In genomic region chr20:47392721-47393073, GRCh38 we compare ENCODE assay signal across 12 cellular contexts. TPM values are rescaled to one million over a fixed set of nuclear protein-coding genes. Genes with fewer than 3 reads are reported as not detected.
DNase-seq lines count a peak whose midpoint lies in the region; ATAC-seq and TF ChIP-seq lines count a peak whose summit lies in the region.
"Had no signal": no experiment of that assay in that cellular context is flagged by ENCODE, and none has a peak within 500 bp of the region (broad histone marks: within the 10 kb centered on the region; RNA-seq: fewer than 3 reads in every experiment).

No MANE protein-coding gene starts in this region.

- H3K9me3 ChIP-seq in HCT116 (ENCODE audit: control insufficient read depth in 1 of 2, insufficient read depth in 1 of 2, low read depth in 1 of 2, low read length in 2 of 2) (no peaks in the 10 kb centered on the region), tibial artery (no peaks in the 10 kb centered on the region)
- H3K9me3 ChIP-seq: esophagus muscularis mucosa had no signal

- H3K27me3 ChIP-seq in HCT116 (ENCODE audit: insufficient read depth, low read length): no peaks in the 10 kb centered on the region
- H3K27me3 ChIP-seq in tibial artery: no peaks in the 10 kb centered on the region
- H3K27me3 ChIP-seq: esophagus muscularis mucosa had no signal

- no peak for TF ChIP-seq RAD21 in HCT116 (IDR thresholded peaks at IDR 0.05; ENCODE audit: low read depth)

- peak overlapping the region; percentile 28; the same call in 1 of the 2 replicates for H3K27ac ChIP-seq in HCT116 (ENCODE audit: low read depth, low read length)
- no peak overlapping the region for H3K27ac ChIP-seq in tibial artery
- H3K27ac ChIP-seq: esophagus muscularis mucosa, left ventricle myocardium inferior had no signal

- no peaks in the 10 kb centered on the region for H3K9me2 ChIP-seq in HCT116 (ENCODE audit: insufficient read depth)

- peak overlapping the region; percentile 33 for H2AFZ ChIP-seq in HCT116 (ENCODE audit: low read depth, low read length, poor library complexity, severe bottlenecking)

- no peak overlapping the region for H3K9ac ChIP-seq in HCT116 (ENCODE audit: low read length)

- no peak for TF ChIP-seq POLR2A in HCT116 (IDR thresholded peaks at IDR 0.05; ENCODE audit: borderline replicate concordance, extremely low read depth, insufficient read depth, insufficient read length)

- DNase-seq in AG10803 (ENCODE audit: low read depth) (peak; percentile 16), HCT116 (ENCODE audit: low read depth, low spot score) (no peak), SW480 (ENCODE audit: low spot score) (peak; percentile 43), foreskin fibroblast (peak; percentile 56 to 68), Right ventricle myocardium inferior (ENCODE audit: missing footprints) (no peak), tibial artery (no peak)
- DNase-seq: activated naive CD4-positive, alpha-beta T cell treated with anti-CD3 and anti-CD28 coated beads for 36 hours; left ventricle myocardium inferior; retina had no signal

- POLR2A ChIA-PET in HCT116 (lab: Charles Lee): interaction anchor here (0.6 to 3.9 kb wide), 9 partner anchors 13 to 217 kb away, joined by 3 to 12 read pairs (median 4); partner anchors contain the start of gene NCOA3

- CTCF ChIA-PET in HCT116 (lab: Charles Lee): interaction anchor here (1.1 to 2.8 kb wide), 5 partner anchors 8 to 1228 kb away, joined by 3 to 13 read pairs (median 6); no protein-coding TSS in a partner anchor

- TF ChIP-seq CTCF in AG10803 (conservative IDR thresholded peaks at IDR 0.05; ENCODE audit: low read length): no peak
- no peak for TF ChIP-seq CTCF in HCT116 (IDR thresholded peaks at IDR 0.05 in 2 of 3, conservative IDR thresholded peaks at IDR 0.05 in 1 of 3; ENCODE audit: borderline replicate concordance in 1 of 3, insufficient read depth in 1 of 3, low read depth in 2 of 3, low read length in 2 of 3)
- no peak for TF ChIP-seq CTCF in foreskin fibroblast (IDR thresholded peaks at IDR 0.05; ENCODE audit: low read depth, low read length)
- no peak for TF ChIP-seq CTCF in tibial artery (IDR thresholded peaks at IDR 0.05)

- intact Hi-C loops in HCT116 (cut with micrococcal nuclease) (no loop called here), Right ventricle myocardium inferior (cut with DNase I) (loop anchor here (5.0 kb wide), 1 partner anchor 110 kb away; the partner anchor contains the start of gene NCOA3), tibial artery (cut with DNase I; ENCODE audit: low total_unique reads) (no loop called here)

- peak overlapping the region; percentile 32; the same call in 1 of the 2 replicates for H3K4me2 ChIP-seq in HCT116 (ENCODE audit: low read length)

- H3K4me1 ChIP-seq in HCT116 (ENCODE audit: control insufficient read depth in 1 of 2, insufficient read depth in 2 of 2, low read length in 2 of 2): peaks cover 7 to 45% of the 10 kb centered on the region in 2 experiments
- peaks cover 0 to 7% (median 0%) of the 10 kb centered on the region in 4 donors for H3K4me1 ChIP-seq in tibial artery

- H4K20me1 ChIP-seq in HCT116 (ENCODE audit: insufficient read depth): no peaks in the 10 kb centered on the region

- ATAC-seq in HCT116: peak; percentile 23; the same call in 1 of the 2 replicates
- ATAC-seq in Right ventricle myocardium inferior: no peak
- ATAC-seq in HG02970 (IDR thresholded peaks at IDR 0.05; ENCODE audit: low FRiP score, unreplicated experiment): no peak
- ATAC-seq in HG03460 (IDR thresholded peaks at IDR 0.05; ENCODE audit: unreplicated experiment): no peak

- no peak overlapping the region for H3K4me3 ChIP-seq in AG10803 (ENCODE audit: low read length)
- no peak overlapping the region for H3K4me3 ChIP-seq in HCT116 (replicated peaks in 1 of 2; ENCODE audit: low read depth in 1 of 2, low read length in 2 of 2)
- H3K4me3 ChIP-seq in foreskin fibroblast (ENCODE audit: low read depth in 1 of 2, low read length in 2 of 2): no peak overlapping the region
- H3K4me3 ChIP-seq in tibial artery: no peak overlapping the region
- H3K4me3 ChIP-seq: esophagus muscularis mucosa, left ventricle myocardium inferior had no signal

- H3K79me2 ChIP-seq in HCT116 (ENCODE audit: insufficient read depth, low read length): no peaks in the 10 kb centered on the region

- H3K36me3 ChIP-seq in HCT116 (ENCODE audit: control insufficient read depth in 1 of 2, insufficient read depth in 2 of 2, low read length in 2 of 2) (no peaks in the 10 kb centered on the region), tibial artery (no peaks in the 10 kb centered on the region)
- H3K36me3 ChIP-seq: esophagus muscularis mucosa, left ventricle myocardium inferior had no signal

- RAD21 ChIA-PET in HCT116 (lab: Charles Lee; ENCODE audit: low non-redundant PET in 1 of 2, low total read pairs in 2 of 2, uncharacterized antibody in 2 of 2, unreplicated experiment in 2 of 2): no interaction called here

- BruUV-seq in HCT116 (replicated peaks; lab: Mats Ljungman, UMichigan): no TSS peak

TF ChIP-seq in HCT116, 20 proteins besides CTCF, POLR2A, EP300 and RAD21:
- TF ChIP-seq ATF3 (IDR thresholded peaks at IDR 0.05): no peak
- peak; percentile 42 for TF ChIP-seq SP1 (IDR thresholded peaks at IDR 0.05; ENCODE audit: low read depth)
- TF ChIP-seq MAX (IDR thresholded peaks at IDR 0.05): peak; percentile 69
- TF ChIP-seq FOSL1 (IDR thresholded peaks at IDR 0.05; ENCODE audit: low read depth): no peak

RNA-seq across cellular contexts. Expression of gene ZMYND8, which starts 36.2 kb away (rescaled TPM):
- total RNA-seq in HCT116 (2021; ENCODE audit: unreplicated experiment): 29.0 TPM
- 16.1 and 18.2 TPM in 2 replicates for polyA plus RNA-seq in HCT116 (2012)
- total RNA-seq in Right ventricle myocardium inferior: 36.1 TPM

Comparison
In these comparisons a context has a peak if more than half of its experiments do, and no peak if none do; other contexts are left out.
1. DNase-seq: peak in AG10803 (single experiment), SW480 (single experiment) and foreskin fibroblast (2 of 2); none in HCT116 (single experiment), Right ventricle myocardium inferior (single experiment) and tibial artery (0 of 2).